In genomic region chr5:93280518-93280917, GRCh38 we compare ENCODE assay signal across 24 cellular contexts.
DNase-seq lines count a peak whose midpoint lies in the region; ATAC-seq and TF ChIP-seq lines count a peak whose summit lies in the region.
"Had no signal": no experiment of that assay in that cellular context is flagged by ENCODE, and none has a peak within 500 bp of the region (broad histone marks: within the 10 kb centered on the region; RNA-seq: fewer than 3 reads in every experiment).

No MANE protein-coding gene starts in this region.

- H3K79me1 ChIP-seq in neuronal stem cell (ENCODE audit: low read depth, low read length): no peaks in the 10 kb centered on the region

- no peak overlapping the region for H2AK5ac ChIP-seq in neuronal stem cell (ENCODE audit: low read depth, low read length)

- H3K79me2 ChIP-seq in PC-3 (ENCODE audit: low read length): no peaks in the 10 kb centered on the region

- DNase-seq in NCI-H2081 (lab: John Stamatoyannopoulos, UW) (peak; percentile 11 to 47), NCI-H2081 treated with DMSO at 0.1 percent for 48 hours (lab: John Stamatoyannopoulos, UW) (no peak), NCI-H1436 treated with DMSO at 0.1 percent for 48 hours (lab: John Stamatoyannopoulos, UW) (peak; percentile 30), PC-3 (peak; percentile 24), neuronal stem cell (ENCODE audit: low spot score) (no peak), middle frontal gyrus (ENCODE audit: extremely low spot score, low spot score) (no peak), Right ventricle myocardium inferior (ENCODE audit: missing footprints) (no peak)
- DNase-seq in activated CD8-positive, alpha-beta memory T cell treated with anti-CD3 and anti-CD28 coated beads, Interleukin-2, amount 50 U/mL, for 4 hours: no peak
- DNase-seq: 8988T; activated CD4-positive, alpha-beta T cell treated with anti-CD3 and anti-CD28 coated beads for 48 hours; gastrocnemius medialis; GM23248; kidney glomerular epithelial cell; midbrain; naive thymus-derived CD8-positive, alpha-beta T cell; NCI-H1048; NCI-H2029 treated with DMSO at 0.1 percent for 48 hours; NCI-H446; occipital lobe; psoas muscle; stimulated activated CD4-positive, alpha-beta T cell treated with anti-CD3 and anti-CD28 coated beads, Interleukin-4, amount 100 ng/mL, for 24 hours; T-cell; thyroid gland had no signal

- H3K18ac ChIP-seq in neuronal stem cell (ENCODE audit: low read length): no peak overlapping the region

- H3K4me1 ChIP-seq in PC-3 (ENCODE audit: insufficient read depth, low read length): peaks cover 52% of the 10 kb centered on the region
- H3K4me1 ChIP-seq in neuronal stem cell (ENCODE audit: control insufficient read depth in 2 of 2, insufficient read depth in 1 of 2, low read depth in 1 of 2, low read length in 2 of 2): peaks cover 6 to 27% of the 10 kb centered on the region in 2 donors
- H3K4me1 ChIP-seq: breast epithelium, gastrocnemius medialis, psoas muscle, thyroid gland had no signal

- no peaks in the 10 kb centered on the region for H3K9me2 ChIP-seq in PC-3 (replicated peaks; ENCODE audit: low read length)

- CTCF ChIA-PET in PC-3 (lab: Charles Lee): no interaction called here

- no peak overlapping the region for H2BK120ac ChIP-seq in neuronal stem cell (ENCODE audit: low read depth, low read length)

- H3K9me3 ChIP-seq in PC-3 (ENCODE audit: low read length): no peaks in the 10 kb centered on the region
- H3K9me3 ChIP-seq in neuronal stem cell (replicated peaks in 1 of 2; ENCODE audit: control insufficient read depth in 2 of 2, insufficient read depth in 1 of 2, low read depth in 1 of 2, low read length in 2 of 2): no peaks in the 10 kb centered on the region
- H3K9me3 ChIP-seq: breast epithelium, gastrocnemius medialis, psoas muscle, thyroid gland had no signal

- H2BK12ac ChIP-seq in neuronal stem cell (ENCODE audit: low read length): no peak overlapping the region

- H4K8ac ChIP-seq in neuronal stem cell (ENCODE audit: low read depth, low read length): no peak overlapping the region

- H3K27me3 ChIP-seq in PC-3 (ENCODE audit: low read length): no peaks in the 10 kb centered on the region
- H3K27me3 ChIP-seq in neuronal stem cell (ENCODE audit: control insufficient read depth in 3 of 3, insufficient read depth in 3 of 3, low read depth in 1 of 3, low read length in 3 of 3): no peaks in the 10 kb centered on the region
- H3K27me3 ChIP-seq: breast epithelium, gastrocnemius medialis, thyroid gland had no signal

- no peak overlapping the region for H2BK15ac ChIP-seq in neuronal stem cell (ENCODE audit: low read length)

- no TSS peak for BruUV-seq in PC-3 (replicated peaks; lab: Mats Ljungman, UMichigan)

- no peak overlapping the region for H3K4ac ChIP-seq in neuronal stem cell (ENCODE audit: low read length)

- H2BK5ac ChIP-seq in neuronal stem cell (ENCODE audit: low read length): no peak overlapping the region

- H3K23ac ChIP-seq in neuronal stem cell (ENCODE audit: low read depth, low read length, poor library complexity): no peak overlapping the region

- no peak overlapping the region for H3K14ac ChIP-seq in neuronal stem cell (ENCODE audit: low read length)

- no peaks in the 10 kb centered on the region for H4K20me1 ChIP-seq in PC-3 (ENCODE audit: low read length)

- no peak for TF ChIP-seq CTCF in PC-3 (conservative IDR thresholded peaks at IDR 0.05; ENCODE audit: low read depth, low read length)

- intact Hi-C loops in PC-3 (cut with micrococcal nuclease): no loop called here
- intact Hi-C loops in Right ventricle myocardium inferior (cut with DNase I): no loop called here

- H3K4me3 ChIP-seq in PC-3 (ENCODE audit: low read length): no peak overlapping the region
- H3K4me3 ChIP-seq in neuronal stem cell (ENCODE audit: low read length in 2 of 2): no peak overlapping the region
- H3K4me3 ChIP-seq: breast epithelium, gastrocnemius medialis, GM23248, psoas muscle, thyroid gland had no signal

- WGBS in neuronal stem cell (ENCODE audit: extremely low coverage in 2 of 2, insufficient read length in 2 of 2, insufficient replicate concordance in 1 of 2), 2 donors: no CpG with 5 or more reads among the region's 3 CpGs

- H2AFZ ChIP-seq in PC-3 (ENCODE audit: low read length): no peak overlapping the region
- peak overlapping the region; percentile 15 for H2AFZ ChIP-seq in neuronal stem cell (ENCODE audit: low read length)
- H2AFZ ChIP-seq: GM23248 had no signal

- POLR2A ChIA-PET in PC-3 (lab: Charles Lee; ENCODE audit: unreplicated experiment): no interaction called here

- no peak overlapping the region for H3K4me2 ChIP-seq in PC-3 (ENCODE audit: low read length)
- no peak overlapping the region for H3K4me2 ChIP-seq in neuronal stem cell (ENCODE audit: insufficient read depth, low read length, poor library complexity, severe bottlenecking)

- H3K27ac ChIP-seq in PC-3 (ENCODE audit: low read length) (no peak overlapping the region), neuronal stem cell (replicated peaks; ENCODE audit: low read length) (no peak overlapping the region)
- H3K27ac ChIP-seq: breast epithelium, gastrocnemius medialis, GM23248, psoas muscle, thyroid gland had no signal

- H3K36me3 ChIP-seq in PC-3 (ENCODE audit: low read depth, low read length) (no peaks in the 10 kb centered on the region), neuronal stem cell (replicated peaks in 1 of 2; ENCODE audit: control insufficient read depth in 2 of 2, insufficient read depth in 2 of 2, low read length in 2 of 2) (no peaks in the 10 kb centered on the region)
- H3K36me3 ChIP-seq: breast epithelium, gastrocnemius medialis, thyroid gland had no signal

- ATAC-seq in PC-3 (no peak), Right ventricle myocardium inferior (no peak)
- ATAC-seq: gastrocnemius medialis; naive thymus-derived CD8-positive, alpha-beta T cell; psoas muscle; T-cell had no signal

- H4K91ac ChIP-seq in neuronal stem cell (ENCODE audit: low read depth, low read length, poor library complexity): no peak overlapping the region

- peaks cover 4% of the 10 kb centered on the region for H3F3A ChIP-seq in PC-3 (ENCODE audit: low read length, unreplicated experiment)

- no peak overlapping the region for H3K9ac ChIP-seq in PC-3 (ENCODE audit: low read length)
- no peak overlapping the region for H3K9ac ChIP-seq in neuronal stem cell (ENCODE audit: low read depth, low read length, poor library complexity)
- H3K9ac ChIP-seq: GM23248 had no signal

Comparison
In these comparisons a context has a peak if more than half of its experiments do, and no peak if none do; other contexts are left out.
1. DNase-seq: peak in NCI-H2081 (2 of 2), NCI-H1436 treated with DMSO at 0.1 percent for 48 hours (single experiment) and PC-3 (single experiment); none in NCI-H2081 treated with DMSO at 0.1 percent for 48 hours (single experiment), neuronal stem cell (single experiment), middle frontal gyrus (single experiment), Right ventricle myocardium inferior (single experiment) and activated CD8-positive, alpha-beta memory T cell treated with anti-CD3 and anti-CD28 coated beads, Interleukin-2, amount 50 U/mL, for 4 hours (single experiment).